8 cellular contexts compared by ENCODE assay signal in genomic region chr20:34475979-34476736, GRCh38. TPM values are rescaled to one million over a fixed set of nuclear protein-coding genes. Genes with fewer than 3 reads are reported as not detected.
DNase-seq lines count a peak whose midpoint lies in the region; ATAC-seq and TF ChIP-seq lines count a peak whose summit lies in the region.

No MANE protein-coding gene starts in this region.

- H3K4me2 ChIP-seq in trophoblast cell (ENCODE audit: low read length): no peak overlapping the region

- peak; percentile 53 for TF ChIP-seq CTCF in foreskin keratinocyte (conservative IDR thresholded peaks at IDR 0.05)

- no peak overlapping the region for H3K23ac ChIP-seq in trophoblast cell (ENCODE audit: low read length)

- no peaks in the 10 kb centered on the region for H3K79me1 ChIP-seq in trophoblast cell (ENCODE audit: low read length)

- no peak overlapping the region for H2BK120ac ChIP-seq in trophoblast cell (ENCODE audit: insufficient read depth, low read length, poor library complexity)

- no peak overlapping the region for H3K14ac ChIP-seq in trophoblast cell (ENCODE audit: low read length)

- H4K91ac ChIP-seq in trophoblast cell (ENCODE audit: low read depth, low read length): no peak overlapping the region

- H3K18ac ChIP-seq in trophoblast cell (ENCODE audit: low read length): no peak overlapping the region

- peak; percentile 74 for ATAC-seq in HG02642 (IDR thresholded peaks at IDR 0.05; ENCODE audit: poor library complexity, unreplicated experiment)
- peak; percentile 34 for ATAC-seq in foreskin keratinocyte

- H3K4ac ChIP-seq in trophoblast cell (ENCODE audit: low read depth, low read length): no peak overlapping the region

- peaks cover 24 to 25% of the 10 kb centered on the region in 2 experiments for H3K36me3 ChIP-seq in trophoblast cell (ENCODE audit: control insufficient read depth in 1 of 2, insufficient read depth in 2 of 2, low read length in 2 of 2)

- H3K4me3 ChIP-seq in trophoblast cell (ENCODE audit: low read depth, low read length): no peak overlapping the region

- no peak overlapping the region for H2BK12ac ChIP-seq in trophoblast cell (ENCODE audit: low read length)

- no peak overlapping the region for H3K9ac ChIP-seq in trophoblast cell (ENCODE audit: low read length)

- H2BK5ac ChIP-seq in trophoblast cell (ENCODE audit: low read depth, low read length, poor library complexity): no peak overlapping the region

- no peak overlapping the region for H4K8ac ChIP-seq in trophoblast cell (ENCODE audit: low read depth, low read length)

- H4K12ac ChIP-seq in trophoblast cell (ENCODE audit: low read depth, low read length): no peak overlapping the region

- intact Hi-C loops in activated T-helper 2 cell treated with anti-CD3 and anti-CD28 coated beads, Interferon-gamma antibody, Interleukin-2, Interleukin-4, amounts not matched to agents 10 μg/mL and 5 μg/mL and 100 μg/mL, durations not matched to agents 14 hours and 24 hours and 36 hours (cut with micrococcal nuclease): loop anchor here (10.0 kb wide), 1 partner anchor 161 kb away; no protein-coding TSS in a partner anchor

- no peak overlapping the region for H2AFZ ChIP-seq in trophoblast cell (ENCODE audit: insufficient read depth, low read length, poor library complexity)

- H2AK5ac ChIP-seq in trophoblast cell (ENCODE audit: low read length): no peak overlapping the region

- peaks cover 61% of the 10 kb centered on the region for H3K36me3 Mint-ChIP-seq in activated T-helper 2 cell treated with anti-CD3 and anti-CD28 coated beads, Interferon-gamma antibody, Interleukin-2, Interleukin-4, amounts not matched to agents 10 μg/mL and 5 μg/mL and 100 μg/mL, durations not matched to agents 14 hours and 24 hours and 36 hours (ENCODE audit: low read depth)

- no peaks in the 10 kb centered on the region for H3K27me3 ChIP-seq in foreskin keratinocyte
- no peaks in the 10 kb centered on the region for H3K27me3 ChIP-seq in trophoblast cell (ENCODE audit: insufficient read depth, low read length)

- no peaks in the 10 kb centered on the region for H3K9me3 ChIP-seq in trophoblast cell (ENCODE audit: insufficient read depth, low read depth, low read length)

- peak; percentile 72 for DNase-seq in AG08396 (ENCODE audit: low spot score)
- DNase-seq in activated T-cell treated with anti-CD3 and anti-CD28 coated beads for 48 hours (ENCODE audit: low read depth): peak; percentile 19
- no peak for DNase-seq in foreskin keratinocyte
- peak; percentile 24 to 51 for DNase-seq in trophoblast cell
- no peak for DNase-seq in activated T-helper 2 cell treated with anti-CD3 and anti-CD28 coated beads, Interferon-gamma antibody, Interleukin-2, Interleukin-4, amounts not matched to agents 10 μg/mL and 5 μg/mL and 100 μg/mL, durations not matched to agents 14 hours and 24 hours and 36 hours (ENCODE audit: low spot score)
- no peak for DNase-seq in NCI-H2171 (lab: John Stamatoyannopoulos, UW)
- DNase-seq in NCI-H146 treated with DMSO at 0.1 percent for 48 hours (lab: John Stamatoyannopoulos, UW; ENCODE audit: unreplicated experiment): no peak

- H3K79me2 ChIP-seq in trophoblast cell (ENCODE audit: control insufficient read depth, insufficient read depth, low read length, poor library complexity): no peaks in the 10 kb centered on the region

- peaks cover 6% of the 10 kb centered on the region for H3K4me1 Mint-ChIP-seq in activated T-helper 2 cell treated with anti-CD3 and anti-CD28 coated beads, Interferon-gamma antibody, Interleukin-2, Interleukin-4, amounts not matched to agents 10 μg/mL and 5 μg/mL and 100 μg/mL, durations not matched to agents 14 hours and 24 hours and 36 hours (ENCODE audit: low read depth)

- no peak overlapping the region for H3K27ac ChIP-seq in foreskin keratinocyte
- H3K27ac ChIP-seq in trophoblast cell (ENCODE audit: low read depth, low read length): no peak overlapping the region

- no peak overlapping the region for H3K4me3 Mint-ChIP-seq in activated T-helper 2 cell treated with anti-CD3 and anti-CD28 coated beads, Interferon-gamma antibody, Interleukin-2, Interleukin-4, amounts not matched to agents 10 μg/mL and 5 μg/mL and 100 μg/mL, durations not matched to agents 14 hours and 24 hours and 36 hours (ENCODE audit: low read depth)

- H3K4me1 ChIP-seq in foreskin keratinocyte: no peaks in the 10 kb centered on the region
- no peaks in the 10 kb centered on the region for H3K4me1 ChIP-seq in trophoblast cell (ENCODE audit: control insufficient read depth in 1 of 2, insufficient read depth in 2 of 2, low read length in 2 of 2)

- no peaks in the 10 kb centered on the region for H3K27me3 Mint-ChIP-seq in activated T-helper 2 cell treated with anti-CD3 and anti-CD28 coated beads, Interferon-gamma antibody, Interleukin-2, Interleukin-4, amounts not matched to agents 10 μg/mL and 5 μg/mL and 100 μg/mL, durations not matched to agents 14 hours and 24 hours and 36 hours (ENCODE audit: low read depth)

- no peak overlapping the region for H3K27ac Mint-ChIP-seq in activated T-helper 2 cell treated with anti-CD3 and anti-CD28 coated beads, Interferon-gamma antibody, Interleukin-2, Interleukin-4, amounts not matched to agents 10 μg/mL and 5 μg/mL and 100 μg/mL, durations not matched to agents 14 hours and 24 hours and 36 hours

- peaks cover 3% of the 10 kb centered on the region for H3K9me3 Mint-ChIP-seq in activated T-helper 2 cell treated with anti-CD3 and anti-CD28 coated beads, Interferon-gamma antibody, Interleukin-2, Interleukin-4, amounts not matched to agents 10 μg/mL and 5 μg/mL and 100 μg/mL, durations not matched to agents 14 hours and 24 hours and 36 hours

- no CpG with 5 or more reads among the region's 38 CpGs for WGBS in trophoblast cell (ENCODE audit: extremely low coverage, insufficient coverage, insufficient read length)

RNA-seq across cellular contexts. Expression of gene DYNLRB1, which starts 40.1 kb away (rescaled TPM):
- total RNA-seq in foreskin keratinocyte: 180 and 188 TPM in 2 replicates
- 297 and 306 TPM in 2 replicates for polyA plus RNA-seq in foreskin keratinocyte
- polyA plus RNA-seq in trophoblast cell (2013): 243 and 244 TPM in 2 replicates
- 104 and 112 TPM in 2 replicates for total RNA-seq in activated T-helper 2 cell treated with anti-CD3 and anti-CD28 coated beads, Interferon-gamma antibody, Interleukin-2, Interleukin-4, amounts not matched to agents 10 μg/mL and 5 μg/mL and 100 μg/mL, durations not matched to agents 14 hours and 24 hours and 36 hours

Comparison
In these comparisons a context has a peak if more than half of its experiments do, and no peak if none do; other contexts are left out.
1. DNase-seq: peak in AG08396 (single experiment), activated T-cell treated with anti-CD3 and anti-CD28 coated beads for 48 hours (single experiment) and trophoblast cell (2 of 2); none in foreskin keratinocyte (0 of 2), activated T-helper 2 cell treated with anti-CD3 and anti-CD28 coated beads, Interferon-gamma antibody, Interleukin-2, Interleukin-4, amounts not matched to agents 10 μg/mL and 5 μg/mL and 100 μg/mL, durations not matched to agents 14 hours and 24 hours and 36 hours (single experiment), NCI-H2171 (single experiment) and NCI-H146 treated with DMSO at 0.1 percent for 48 hours (single experiment).